Comparison of ENCODE assay signal across 8 cellular contexts in genomic region chr12:14629832-14630688, GRCh38.
DNase-seq lines count a peak whose midpoint lies in the region; ATAC-seq, FAIRE-seq and TF ChIP-seq lines count a peak whose summit lies in the region.

No MANE protein-coding gene starts in this region.

- no peak overlapping the region for H3K4me3 Mint-ChIP-seq in brain

- peaks cover 3% of the 10 kb centered on the region for H3K27me3 Mint-ChIP-seq in brain

- H3K9me3 Mint-ChIP-seq in brain, result peaks cover 0 to 13% (median 5%) of the 10 kb centered on the region in 5 experiments

- ATAC-seq in GM18508 (IDR thresholded peaks at IDR 0.05; ENCODE audit: insufficient read depth, unreplicated experiment), result peak; percentile 83
- peak; percentile 93 for ATAC-seq in HG02981 (IDR thresholded peaks at IDR 0.05; ENCODE audit: unreplicated experiment)

- DNase-seq in NCI-H2081 treated with DMSO at 0.1 percent for 48 hours (lab: John Stamatoyannopoulos, UW) (peak; percentile 72), iPS-NIHi7 (ENCODE audit: extremely low spot score) (peak; percentile 87)
- peak; percentile 9 to 32 for DNase-seq in stimulated activated CD4-positive, alpha-beta T cell treated with anti-CD3 and anti-CD28 coated beads, Interleukin-15, amount 100 ng/mL, for 1 hour (ENCODE audit: low read depth in 1 of 2, low spot score in 1 of 2)

- H3K4me1 Mint-ChIP-seq in brain, result peaks cover 4% of the 10 kb centered on the region

- TF ChIP-seq CTCF in 22Rv1 (IDR thresholded peaks at IDR 0.05) (peak; percentile 100), brain (conservative IDR thresholded peaks at IDR 0.05) (peak; percentile 87 to 95)

- no peak overlapping the region for H3K27ac ChIP-seq in 22Rv1

- peak; percentile 77 for FAIRE-seq in TTC549 (lab: Jason Lieb, UNC)

- no peak overlapping the region for H3K27ac Mint-ChIP-seq in brain

- no peaks in the 10 kb centered on the region for H3K36me3 Mint-ChIP-seq in brain

Comparison
In these comparisons a context has a peak if more than half of its experiments do, and no peak if none do; other contexts are left out.
1. DNase-seq: peak in every context shown above with its lines; median percentile 87 in iPS-NIHi7; 72 in NCI-H2081 treated with DMSO at 0.1 percent for 48 hours; 20 in stimulated activated CD4-positive, alpha-beta T cell treated with anti-CD3 and anti-CD28 coated beads, Interleukin-15, amount 100 ng/mL, for 1 hour.